Comparison of ENCODE assay signal across 23 cellular contexts in the genomic region with DNA sequence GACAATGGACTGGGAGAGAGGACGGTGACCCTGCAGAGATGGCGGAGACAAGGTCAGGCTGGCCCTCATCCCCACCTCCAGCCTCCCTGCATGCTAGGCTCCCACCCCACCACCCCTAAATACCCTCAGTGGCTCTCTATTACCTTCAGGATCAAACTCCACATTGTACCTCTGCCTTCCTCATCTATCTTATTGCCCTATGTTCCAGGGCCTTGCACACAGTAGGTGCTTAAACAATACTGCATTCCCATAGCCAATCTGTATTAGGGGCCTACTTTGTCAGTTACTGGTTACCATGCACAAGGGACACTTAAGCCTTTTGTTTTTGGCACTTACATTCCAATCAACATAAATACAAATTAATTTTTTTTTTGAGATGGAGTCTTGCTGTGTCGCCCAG. TPM values are rescaled to one million over a fixed set of nuclear protein-coding genes. Genes with fewer than 3 reads are reported as not detected.
DNase-seq lines count a peak whose midpoint lies in the region; ATAC-seq, FAIRE-seq and TF ChIP-seq lines count a peak whose summit lies in the region.
"Had no signal": no experiment of that assay in that cellular context is flagged by ENCODE, and none has a peak within 500 bp of the region (broad histone marks: within the 10 kb centered on the region; RNA-seq: fewer than 3 reads in every experiment).

No MANE protein-coding gene starts in this region.

- no peak overlapping the region for H3K23ac ChIP-seq in neuronal stem cell (ENCODE audit: low read depth, low read length, poor library complexity)

- no peak for TF ChIP-seq EP300 in HepG2 (IDR thresholded peaks at IDR 0.05; ENCODE audit: low read depth in 2 of 2, low read length in 2 of 2)
- no peak for TF ChIP-seq EP300 in HepG2 (CRISPR knock-in tag; IDR thresholded peaks at IDR 0.05; ENCODE audit: borderline replicate concordance)

- H3K27me3 ChIP-seq in HepG2 (ENCODE audit: control insufficient read depth in 1 of 2, insufficient read depth in 2 of 2, low read length in 2 of 2) (no peaks in the 10 kb centered on the region), right lobe of liver (no peaks in the 10 kb centered on the region), neuronal stem cell (ENCODE audit: control insufficient read depth in 3 of 3, insufficient read depth in 3 of 3, low read depth in 1 of 3, low read length in 3 of 3) (peaks cover 0 to 28% (median 14%) of the 10 kb centered on the region in 3 experiments), endodermal cell (ENCODE audit: control insufficient read depth, insufficient read depth, low read length, poor library complexity, severe bottlenecking) (peaks cover 35% of the 10 kb centered on the region)

- no peak overlapping the region for H3K4ac ChIP-seq in neuronal stem cell (ENCODE audit: low read length)

- intact Hi-C loops in HepG2 (cut with micrococcal nuclease; ENCODE audit: unreplicated experiment) (no loop called here), right lobe of liver (cut with DNase I) (loop anchor here in 1 of 2 donors (10.0 kb wide), 1 partner anchor 171 kb away; no protein-coding TSS in a partner anchor)

- H3K4me1 Mint-ChIP-seq in T-helper 17 cell (peaks cover 29% of the 10 kb centered on the region), endodermal cell (no peaks in the 10 kb centered on the region)
- peaks cover 17% of the 10 kb centered on the region for H3K4me1 Mint-ChIP-seq in activated naive CD8-positive, alpha-beta T cell treated with anti-CD3 and anti-CD28 coated beads for 36 hours

- no peak overlapping the region for H2BK120ac ChIP-seq in neuronal stem cell (ENCODE audit: low read depth, low read length)

- no peak overlapping the region for H2BK5ac ChIP-seq in neuronal stem cell (ENCODE audit: low read length)

- H3K36me3 ChIP-seq in HepG2 (replicated peaks in 1 of 2; ENCODE audit: control insufficient read depth in 1 of 2, insufficient read depth in 2 of 2, low read length in 2 of 2) (no peaks in the 10 kb centered on the region), right lobe of liver (peaks cover 0 to 13% (median 5%) of the 10 kb centered on the region in 4 donors), neuronal stem cell (replicated peaks in 1 of 2; ENCODE audit: control insufficient read depth in 2 of 2, insufficient read depth in 2 of 2, low read length in 2 of 2) (peaks cover 2 to 3% of the 10 kb centered on the region in 2 donors), endodermal cell (ENCODE audit: control insufficient read depth, insufficient read depth, low read length) (no peaks in the 10 kb centered on the region)
- H3K36me3 ChIP-seq: HAP-1 had no signal

- FAIRE-seq in HepG2 (lab: Jason Lieb, UNC) = no peak
- FAIRE-seq: GM12878 had no signal

- no peak overlapping the region for H2AK5ac ChIP-seq in neuronal stem cell (ENCODE audit: low read depth, low read length)

- H4K20me1 ChIP-seq in HepG2 (ENCODE audit: insufficient read depth, low read length) = no peaks in the 10 kb centered on the region
- H4K20me1 ChIP-seq: BLaER1 had no signal

- CTCF ChIA-PET in HepG2 (lab: Yijun Ruan, JAX; ENCODE audit: low intra/inter-chr PET ratio, low total read pairs) = interaction anchor here (0.6 kb wide), 1 partner anchor 141 kb away, joined by 3 read pairs; no protein-coding TSS in a partner anchor

- H3K9me3 ChIP-seq in HepG2 (ENCODE audit: low read length) (no peaks in the 10 kb centered on the region), right lobe of liver (no peaks in the 10 kb centered on the region), T-helper 17 cell (ENCODE audit: control insufficient read depth, low read length, poor library complexity, severe bottlenecking) (no peaks in the 10 kb centered on the region), neuronal stem cell (replicated peaks in 1 of 2; ENCODE audit: control insufficient read depth in 2 of 2, insufficient read depth in 1 of 2, low read depth in 1 of 2, low read length in 2 of 2) (peaks cover 0 to 3% of the 10 kb centered on the region in 2 donors), endodermal cell (ENCODE audit: control insufficient read depth, low read length) (no peaks in the 10 kb centered on the region)
- H3K9me3 ChIP-seq: BLaER1, HAP-1 had no signal

- no TSS peak for BruUV-seq in HepG2 (replicated peaks; lab: Mats Ljungman, UMichigan)

- no peak overlapping the region for H3K27ac ChIP-seq in HepG2 (ENCODE audit: extremely low read length, insufficient read depth, low read length)
- no peak overlapping the region for H3K27ac ChIP-seq in right lobe of liver
- no peak overlapping the region for H3K27ac ChIP-seq in neuronal stem cell (replicated peaks; ENCODE audit: low read length)
- H3K27ac ChIP-seq in endodermal cell (ENCODE audit: low read depth, low read length) = no peak overlapping the region
- H3K27ac ChIP-seq: BLaER1, HL-60 had no signal

- H3K9me3 Mint-ChIP-seq in activated naive CD8-positive, alpha-beta T cell treated with anti-CD3 and anti-CD28 coated beads for 36 hours = peaks cover 1% of the 10 kb centered on the region
- H3K9me3 Mint-ChIP-seq in endodermal cell = no peaks in the 10 kb centered on the region
- H3K9me3 Mint-ChIP-seq: CD8-positive, alpha-beta T cell had no signal

- TF ChIP-seq POLR2A in HepG2 (IDR thresholded peaks at IDR 0.05; ENCODE audit: insufficient read depth in 1 of 2, low read depth in 2 of 2, low read length in 2 of 2) (no peak), right lobe of liver (IDR thresholded peaks at IDR 0.05) (no peak)

- in situ Hi-C loops in HepG2 (cut with HindIII; ENCODE audit: extremely low pct_ligation_motif_present, low pct_unique_long_range_greater_than_20kb) = loop anchor here (25.0 kb wide), 1 partner anchor 293 kb away; a partner anchor contains a TSS

- H2AFZ ChIP-seq in HepG2 (ENCODE audit: low read length) (no peak overlapping the region), neuronal stem cell (ENCODE audit: low read length) (no peak overlapping the region)

- POLR2A ChIA-PET in HepG2 (lab: Yijun Ruan, JAX) = interaction anchor here (1.4 kb wide), 1 partner anchor 16 kb away, joined by 3 read pairs; no protein-coding TSS in a partner anchor

- no peak overlapping the region for H3K18ac ChIP-seq in neuronal stem cell (ENCODE audit: low read length)

- peaks cover 19% of the 10 kb centered on the region for H3K27me3 Mint-ChIP-seq in T-helper 17 cell
- H3K27me3 Mint-ChIP-seq in activated naive CD8-positive, alpha-beta T cell treated with anti-CD3 and anti-CD28 coated beads for 36 hours = peaks cover 33% of the 10 kb centered on the region
- H3K27me3 Mint-ChIP-seq in endodermal cell (ENCODE audit: insufficient read depth) = peaks cover 54% of the 10 kb centered on the region

- no peak for TF ChIP-seq RAD21 in HepG2 (CRISPR knock-in tag; IDR thresholded peaks at IDR 0.05)

- H3K36me3 Mint-ChIP-seq in T-helper 17 cell (ENCODE audit: low read depth) = peaks cover 9% of the 10 kb centered on the region
- H3K36me3 Mint-ChIP-seq in activated naive CD8-positive, alpha-beta T cell treated with anti-CD3 and anti-CD28 coated beads for 36 hours = peaks cover 21% of the 10 kb centered on the region
- H3K36me3 Mint-ChIP-seq in endodermal cell (ENCODE audit: low read depth) = peaks cover 19% of the 10 kb centered on the region

- H3K9ac ChIP-seq in HepG2 (ENCODE audit: insufficient read depth, low read depth, low read length) (no peak overlapping the region), neuronal stem cell (ENCODE audit: low read depth, low read length, poor library complexity) (no peak overlapping the region), endodermal cell (ENCODE audit: extremely low read depth, low read length, poor library complexity, severe bottlenecking) (no peak overlapping the region)
- H3K9ac ChIP-seq: BLaER1 had no signal

- no peak overlapping the region for H3K4me3 ChIP-seq in HepG2 (replicated peaks in 1 of 3; ENCODE audit: insufficient read depth in 1 of 3, low read depth in 2 of 3, low read length in 3 of 3)
- no peak overlapping the region for H3K4me3 ChIP-seq in right lobe of liver
- no peak overlapping the region for H3K4me3 ChIP-seq in neuronal stem cell (ENCODE audit: low read length in 2 of 2)
- H3K4me3 ChIP-seq in endodermal cell (ENCODE audit: low read length) = no peak overlapping the region
- H3K4me3 ChIP-seq: BLaER1, GM12878, HAP-1 had no signal

- ATAC-seq in HepG2 (no peak), right lobe of liver (no peak), T-helper 17 cell (no peak), GM18517 (IDR thresholded peaks at IDR 0.05; ENCODE audit: unreplicated experiment) (no peak)
- ATAC-seq: CD8-positive, alpha-beta T cell; GM12878 had no signal

- H3K4me2 ChIP-seq in HepG2 (ENCODE audit: low read depth, low read length) = no peak overlapping the region
- H3K4me2 ChIP-seq in neuronal stem cell (ENCODE audit: insufficient read depth, low read length, poor library complexity, severe bottlenecking) = no peak overlapping the region
- H3K4me2 ChIP-seq: BLaER1 had no signal

- WGBS in HepG2 (ENCODE audit: low lambda C conversion rate) = 70% methylated on average over 3 of the region's 3 CpGs
- 80% methylated on average over 1 of the region's 3 CpGs for WGBS in right lobe of liver (ENCODE audit: insufficient coverage, low coverage, low lambda C conversion rate, missing lambda C conversion rate)
- no CpG with 5 or more reads among the region's 3 CpGs for WGBS in neuronal stem cell (ENCODE audit: extremely low coverage in 2 of 2, insufficient read length in 2 of 2, insufficient replicate concordance in 1 of 2), 2 donors
- 94 to 96% methylated on average over 2 to 3 of the region's 3 CpGs for WGBS in endodermal cell (ENCODE audit: insufficient coverage in 1 of 2, insufficient read length in 1 of 2), 2 experiments

- DNase-seq in HepG2 (ENCODE audit: low spot score) (no peak), right lobe of liver (no peak), T-helper 17 cell (no peak), neuronal stem cell (ENCODE audit: low spot score) (no peak), endodermal cell (no peak)
- no peak for DNase-seq in activated naive CD8-positive, alpha-beta T cell treated with anti-CD3 and anti-CD28 coated beads for 36 hours
- DNase-seq: 8988T; Calu3; CD8-positive, alpha-beta T cell; DMS79 treated with DMSO at 0.1 percent for 48 hours; GF-D8; KG1 had no signal

- peak overlapping the region; percentile 13 for H2BK15ac ChIP-seq in neuronal stem cell (ENCODE audit: low read length)

- H3K79me1 ChIP-seq in neuronal stem cell (ENCODE audit: low read depth, low read length) = no peaks in the 10 kb centered on the region

- TF ChIP-seq CTCF in HepG2 (CRISPR knock-in tag; IDR thresholded peaks at IDR 0.05) = no peak
- no peak for TF ChIP-seq CTCF in right lobe of liver (IDR thresholded peaks at IDR 0.05)
- TF ChIP-seq CTCF in endodermal cell (conservative IDR thresholded peaks at IDR 0.05) = no peak

- H3K4me3 Mint-ChIP-seq in T-helper 17 cell (no peak overlapping the region), endodermal cell (no peak overlapping the region)
- H3K4me3 Mint-ChIP-seq in activated naive CD8-positive, alpha-beta T cell treated with anti-CD3 and anti-CD28 coated beads for 36 hours = no peak overlapping the region
- H3K4me3 Mint-ChIP-seq: CD14-positive monocyte; CD8-positive, alpha-beta T cell had no signal

- H4K8ac ChIP-seq in neuronal stem cell (ENCODE audit: low read depth, low read length) = no peak overlapping the region

- no peak overlapping the region for H2BK12ac ChIP-seq in neuronal stem cell (ENCODE audit: low read length)

- H3K4me1 ChIP-seq in HepG2 (ENCODE audit: insufficient read depth, low read length) (peaks cover 18% of the 10 kb centered on the region), right lobe of liver (peaks cover 0 to 15% (median 6%) of the 10 kb centered on the region in 4 donors), neuronal stem cell (ENCODE audit: control insufficient read depth in 2 of 2, insufficient read depth in 1 of 2, low read depth in 1 of 2, low read length in 2 of 2) (peaks cover 3 to 4% of the 10 kb centered on the region in 2 donors), endodermal cell (ENCODE audit: control insufficient read depth, insufficient read depth, low read length) (no peaks in the 10 kb centered on the region)

- no peak overlapping the region for H4K91ac ChIP-seq in neuronal stem cell (ENCODE audit: low read depth, low read length, poor library complexity)

- no peak overlapping the region for H3K14ac ChIP-seq in neuronal stem cell (ENCODE audit: low read length)

- no peaks in the 10 kb centered on the region for H3K79me2 ChIP-seq in HepG2 (ENCODE audit: insufficient read depth, low read length)

- H3K27ac Mint-ChIP-seq in T-helper 17 cell = peak overlapping the region; percentile 75
- H3K27ac Mint-ChIP-seq in activated naive CD8-positive, alpha-beta T cell treated with anti-CD3 and anti-CD28 coated beads for 36 hours = no peak overlapping the region
- no peak overlapping the region for H3K27ac Mint-ChIP-seq in endodermal cell
- H3K27ac Mint-ChIP-seq: CD8-positive, alpha-beta T cell had no signal

RNA-seq across cellular contexts. Expression of a gene that starts 6.5 kb away (rescaled TPM):
- 2.4 and 2.5 TPM in 2 replicates for total RNA-seq in HepG2 (2016; rRNA removed; fragmentation: Illumina TruSeq; extraction: Trizol)
- total RNA-seq in HepG2 (2016; cell fraction: cytosol; rRNA removed; fragmentation: Illumina TruSeq; extraction: Trizol; ENCODE audit: low read depth) = 0.20 and 0.26 TPM in 2 replicates
- 1.6 and 3.8 TPM in 2 replicates for total RNA-seq in HepG2 (2016; cell fraction: insoluble cytoplasmic fraction; rRNA removed; fragmentation: Illumina TruSeq; extraction: Trizol)
- total RNA-seq in HepG2 (2016; cell fraction: membrane; rRNA removed; fragmentation: Illumina TruSeq; extraction: Trizol) = 0.87 and 1.2 TPM in 2 replicates
- 1.1 and 2.3 TPM in 2 replicates for total RNA-seq in HepG2 (2016; cell fraction: nucleus; rRNA removed; fragmentation: Illumina TruSeq; extraction: Trizol)
- polyA plus RNA-seq in HepG2 (2011; rRNA removed) = 0.79 and 1.0 TPM in 2 replicates
- polyA plus RNA-seq in HepG2 (2011; cell fraction: cytosol; rRNA removed) = 0.29 and 0.46 TPM in 2 replicates
- polyA plus RNA-seq in HepG2 (2011; cell fraction: nucleus; rRNA removed) = 2.5 and 3.9 TPM in 2 replicates
- 2.2 and 2.4 TPM in 2 replicates for polyA plus RNA-seq in HepG2 (2012)
- polyA plus RNA-seq in HepG2 (2016; cell fraction: cytosol; fragmentation: Illumina TruSeq; extraction: Trizol; ENCODE audit: low read depth) = 0.37 and 0.50 TPM in 2 replicates
- 4.3 and 4.7 TPM in 2 replicates for polyA plus RNA-seq in HepG2 (2016; cell fraction: insoluble cytoplasmic fraction; fragmentation: Illumina TruSeq; extraction: Trizol; ENCODE audit: low read depth)
- polyA plus RNA-seq in HepG2 (2016; cell fraction: membrane; fragmentation: Illumina TruSeq; extraction: Trizol; ENCODE audit: low read depth) = 0.80 and 1.7 TPM in 2 replicates
- polyA plus RNA-seq in HepG2 (2016; cell fraction: nucleus; fragmentation: Illumina TruSeq; extraction: Trizol; ENCODE audit: insufficient read depth, low read depth) = 10.3 and 11.9 TPM in 2 replicates
- 0.62 TPM in 1 of 2 replicates, not detected in the other for polyA minus RNA-seq in HepG2 (2011; rRNA and poly(A)+ RNA removed; ENCODE audit: low replicate concordance)
- polyA minus RNA-seq in HepG2 (2011; cell fraction: cytosol; rRNA and poly(A)+ RNA removed) = not detected in 2 replicates
- polyA minus RNA-seq in HepG2 (2011; cell fraction: nucleus; rRNA and poly(A)+ RNA removed) = 0.25 and 0.39 TPM in 2 replicates
- total RNA-seq in right lobe of liver = 10 to 100 TPM in 4 of 6 experiments, 1 to 10 TPM in 2; 5.3 to 33.9 (median 17.0) TPM
- total RNA-seq in T-helper 17 cell = not detected
- polyA plus RNA-seq in neuronal stem cell (2013, experiment 1 of 2) = 10.2 TPM
- polyA plus RNA-seq in neuronal stem cell (2013, experiment 2 of 2) = 10.4 TPM
- total RNA-seq in activated naive CD8-positive, alpha-beta T cell treated with anti-CD3 and anti-CD28 coated beads for 36 hours = not detected
- 1 to 10 TPM; 1.3 to 4.9 TPM for total RNA-seq in endodermal cell
- 7.6 TPM for polyA plus RNA-seq in endodermal cell (2013, experiment 1 of 2)
- 5.2 TPM for polyA plus RNA-seq in endodermal cell (2013, experiment 2 of 2)
- total RNA-seq: CD8-positive, alpha-beta T cell; GM12878 had no signal
- polyA plus RNA-seq: CD14-positive monocyte, IgD-negative memory B cell had no signal

RNA-seq across cellular contexts. Expression of a gene that starts 17.2 kb away (rescaled TPM):
- total RNA-seq in HepG2 (2016; rRNA removed; fragmentation: Illumina TruSeq; extraction: Trizol) (5.2 and 5.4 TPM in 2 replicates), right lobe of liver (10 to 100 TPM in 1 of 6 experiments, 1 to 10 TPM in 5; 3.6 to 12.0 (median 6.1) TPM), T-helper 17 cell (1 to 10 TPM in 1 of 2 donors, under 1 TPM in 1; 0.65 to 1.3 TPM), endodermal cell (1 to 10 TPM in 1 of 2 donors, under 1 TPM in 1; 0.73 to 1.4 TPM)
- total RNA-seq in HepG2 (2016; cell fraction: cytosol; rRNA removed; fragmentation: Illumina TruSeq; extraction: Trizol; ENCODE audit: low read depth) = 2.1 and 3.4 TPM in 2 replicates
- 3.9 and 5.8 TPM in 2 replicates for total RNA-seq in HepG2 (2016; cell fraction: insoluble cytoplasmic fraction; rRNA removed; fragmentation: Illumina TruSeq; extraction: Trizol)
- 2.8 and 4.8 TPM in 2 replicates for total RNA-seq in HepG2 (2016; cell fraction: membrane; rRNA removed; fragmentation: Illumina TruSeq; extraction: Trizol)
- 3.2 and 5.3 TPM in 2 replicates for total RNA-seq in HepG2 (2016; cell fraction: nucleus; rRNA removed; fragmentation: Illumina TruSeq; extraction: Trizol)
- polyA plus RNA-seq in HepG2 (2011; rRNA removed) = 2.5 and 3.4 TPM in 2 replicates
- 1.6 and 2.3 TPM in 2 replicates for polyA plus RNA-seq in HepG2 (2011; cell fraction: cytosol; rRNA removed)
- polyA plus RNA-seq in HepG2 (2011; cell fraction: nucleus; rRNA removed) = 13.3 and 13.7 TPM in 2 replicates
- 5.5 and 5.6 TPM in 2 replicates for polyA plus RNA-seq in HepG2 (2012)
- polyA plus RNA-seq in HepG2 (2016; cell fraction: cytosol; fragmentation: Illumina TruSeq; extraction: Trizol; ENCODE audit: low read depth) = 2.9 and 4.0 TPM in 2 replicates
- polyA plus RNA-seq in HepG2 (2016; cell fraction: insoluble cytoplasmic fraction; fragmentation: Illumina TruSeq; extraction: Trizol; ENCODE audit: low read depth) = 7.1 and 9.0 TPM in 2 replicates
- 3.4 and 4.4 TPM in 2 replicates for polyA plus RNA-seq in HepG2 (2016; cell fraction: membrane; fragmentation: Illumina TruSeq; extraction: Trizol; ENCODE audit: low read depth)
- polyA plus RNA-seq in HepG2 (2016; cell fraction: nucleus; fragmentation: Illumina TruSeq; extraction: Trizol; ENCODE audit: insufficient read depth, low read depth) = 11.3 and 12.7 TPM in 2 replicates
- polyA minus RNA-seq in HepG2 (2011; rRNA and poly(A)+ RNA removed; ENCODE audit: low replicate concordance) = 0.12 and 1.1 TPM in 2 replicates
- 0.79 and 1.1 TPM in 2 replicates for polyA minus RNA-seq in HepG2 (2011; cell fraction: cytosol; rRNA and poly(A)+ RNA removed)
- 1.1 and 1.3 TPM in 2 replicates for polyA minus RNA-seq in HepG2 (2011; cell fraction: nucleus; rRNA and poly(A)+ RNA removed)
- 1.6 TPM for polyA plus RNA-seq in neuronal stem cell (2013, experiment 1 of 2)
- 1.7 TPM for polyA plus RNA-seq in neuronal stem cell (2013, experiment 2 of 2)
- total RNA-seq in activated naive CD8-positive, alpha-beta T cell treated with anti-CD3 and anti-CD28 coated beads for 36 hours = under 1 TPM; 0.20 to 0.31 TPM
- 1.9 TPM for polyA plus RNA-seq in endodermal cell (2013, experiment 1 of 2)
- polyA plus RNA-seq in endodermal cell (2013, experiment 2 of 2) = 1.8 TPM

RNA-seq across cellular contexts. Expression of a gene that starts 23.8 kb away (rescaled TPM):
- total RNA-seq in HepG2 (2016; rRNA removed; fragmentation: Illumina TruSeq; extraction: Trizol) (3.4 and 8.1 TPM in 2 replicates), right lobe of liver (1 to 10 TPM; 1.1 to 3.0 (median 1.5) TPM), T-helper 17 cell (10 to 100 TPM; 39.6 to 51.6 TPM), endodermal cell (10 to 100 TPM; 10.3 to 10.8 TPM)
- total RNA-seq in HepG2 (2016; cell fraction: cytosol; rRNA removed; fragmentation: Illumina TruSeq; extraction: Trizol; ENCODE audit: low read depth) = 1.0 and 1.4 TPM in 2 replicates
- total RNA-seq in HepG2 (2016; cell fraction: insoluble cytoplasmic fraction; rRNA removed; fragmentation: Illumina TruSeq; extraction: Trizol) = 3.0 and 8.3 TPM in 2 replicates
- total RNA-seq in HepG2 (2016; cell fraction: membrane; rRNA removed; fragmentation: Illumina TruSeq; extraction: Trizol) = 2.5 and 2.7 TPM in 2 replicates
- total RNA-seq in HepG2 (2016; cell fraction: nucleus; rRNA removed; fragmentation: Illumina TruSeq; extraction: Trizol) = 6.3 and 7.8 TPM in 2 replicates
- polyA plus RNA-seq in HepG2 (2011; rRNA removed) = 3.5 and 5.4 TPM in 2 replicates
- polyA plus RNA-seq in HepG2 (2011; cell fraction: cytosol; rRNA removed) = 3.1 and 3.5 TPM in 2 replicates
- polyA plus RNA-seq in HepG2 (2011; cell fraction: nucleus; rRNA removed) = 2.7 and 3.5 TPM in 2 replicates
- 1.8 and 3.6 TPM in 2 replicates for polyA plus RNA-seq in HepG2 (2012)
- 0.75 and 0.87 TPM in 2 replicates for polyA plus RNA-seq in HepG2 (2016; cell fraction: cytosol; fragmentation: Illumina TruSeq; extraction: Trizol; ENCODE audit: low read depth)
- polyA plus RNA-seq in HepG2 (2016; cell fraction: insoluble cytoplasmic fraction; fragmentation: Illumina TruSeq; extraction: Trizol; ENCODE audit: low read depth) = 2.7 and 3.1 TPM in 2 replicates
- polyA plus RNA-seq in HepG2 (2016; cell fraction: membrane; fragmentation: Illumina TruSeq; extraction: Trizol; ENCODE audit: low read depth) = 1.7 and 2.1 TPM in 2 replicates
- polyA plus RNA-seq in HepG2 (2016; cell fraction: nucleus; fragmentation: Illumina TruSeq; extraction: Trizol; ENCODE audit: insufficient read depth, low read depth) = 10.9 and 11.1 TPM in 2 replicates
- polyA minus RNA-seq in HepG2 (2011; rRNA and poly(A)+ RNA removed; ENCODE audit: low replicate concordance) = 5.4 and 21.7 TPM in 2 replicates
- 1.9 and 2.9 TPM in 2 replicates for polyA minus RNA-seq in HepG2 (2011; cell fraction: cytosol; rRNA and poly(A)+ RNA removed)
- polyA minus RNA-seq in HepG2 (2011; cell fraction: nucleus; rRNA and poly(A)+ RNA removed) = 1.1 and 1.3 TPM in 2 replicates
- polyA plus RNA-seq in neuronal stem cell (2013, experiment 1 of 2) = 4.8 TPM
- 4.3 TPM for polyA plus RNA-seq in neuronal stem cell (2013, experiment 2 of 2)
- 10 to 100 TPM; 48.2 to 48.5 TPM for total RNA-seq in activated naive CD8-positive, alpha-beta T cell treated with anti-CD3 and anti-CD28 coated beads for 36 hours
- 4.4 TPM for polyA plus RNA-seq in endodermal cell (2013, experiment 1 of 2)
- polyA plus RNA-seq in endodermal cell (2013, experiment 2 of 2) = 4.1 TPM

RNA-seq across cellular contexts. Expression of a gene that starts 27.4 kb away (rescaled TPM):
- total RNA-seq in HepG2 (2016; rRNA removed; fragmentation: Illumina TruSeq; extraction: Trizol) (not detected in 2 replicates), right lobe of liver (not detected), T-helper 17 cell (not detected), endodermal cell (not detected)
- total RNA-seq in HepG2 (2016; cell fraction: cytosol; rRNA removed; fragmentation: Illumina TruSeq; extraction: Trizol; ENCODE audit: low read depth) = not detected in 2 replicates
- not detected in 2 replicates for total RNA-seq in HepG2 (2016; cell fraction: insoluble cytoplasmic fraction; rRNA removed; fragmentation: Illumina TruSeq; extraction: Trizol)
- not detected in 2 replicates for total RNA-seq in HepG2 (2016; cell fraction: membrane; rRNA removed; fragmentation: Illumina TruSeq; extraction: Trizol)
- not detected in 2 replicates for total RNA-seq in HepG2 (2016; cell fraction: nucleus; rRNA removed; fragmentation: Illumina TruSeq; extraction: Trizol)
- not detected in 2 replicates for polyA plus RNA-seq in HepG2 (2011; rRNA removed)
- not detected in 2 replicates for polyA plus RNA-seq in HepG2 (2011; cell fraction: cytosol; rRNA removed)
- not detected in 2 replicates for polyA plus RNA-seq in HepG2 (2011; cell fraction: nucleus; rRNA removed)
- not detected in 2 replicates for polyA plus RNA-seq in HepG2 (2012)
- polyA plus RNA-seq in HepG2 (2016; cell fraction: cytosol; fragmentation: Illumina TruSeq; extraction: Trizol; ENCODE audit: low read depth) = not detected in 2 replicates
- polyA plus RNA-seq in HepG2 (2016; cell fraction: insoluble cytoplasmic fraction; fragmentation: Illumina TruSeq; extraction: Trizol; ENCODE audit: low read depth) = not detected in 2 replicates
- not detected in 2 replicates for polyA plus RNA-seq in HepG2 (2016; cell fraction: membrane; fragmentation: Illumina TruSeq; extraction: Trizol; ENCODE audit: low read depth)
- not detected in 2 replicates for polyA plus RNA-seq in HepG2 (2016; cell fraction: nucleus; fragmentation: Illumina TruSeq; extraction: Trizol; ENCODE audit: insufficient read depth, low read depth)
- not detected in 2 replicates for polyA minus RNA-seq in HepG2 (2011; rRNA and poly(A)+ RNA removed; ENCODE audit: low replicate concordance)
- polyA minus RNA-seq in HepG2 (2011; cell fraction: cytosol; rRNA and poly(A)+ RNA removed) = not detected in 2 replicates
- not detected in 2 replicates for polyA minus RNA-seq in HepG2 (2011; cell fraction: nucleus; rRNA and poly(A)+ RNA removed)
- not detected for polyA plus RNA-seq in neuronal stem cell (2013, experiment 1 of 2)
- polyA plus RNA-seq in neuronal stem cell (2013, experiment 2 of 2) = not detected
- total RNA-seq in activated naive CD8-positive, alpha-beta T cell treated with anti-CD3 and anti-CD28 coated beads for 36 hours = not detected
- not detected for polyA plus RNA-seq in endodermal cell (2013, experiment 1 of 2)
- not detected for polyA plus RNA-seq in endodermal cell (2013, experiment 2 of 2)
- total RNA-seq: A673; Calu3; CD8-positive, alpha-beta T cell; GM12878; H4; HT1080 had no signal
- polyA plus RNA-seq: AG04450, CD14-positive monocyte, GM12878 had no signal

RNA-seq across cellular contexts. Expression of a gene that starts 30.2 kb away (rescaled TPM):
- 0.11 TPM in 1 of 2 replicates, not detected in the other for total RNA-seq in HepG2 (2016; rRNA removed; fragmentation: Illumina TruSeq; extraction: Trizol)
- not detected in 2 replicates for total RNA-seq in HepG2 (2016; cell fraction: cytosol; rRNA removed; fragmentation: Illumina TruSeq; extraction: Trizol; ENCODE audit: low read depth)
- not detected in 2 replicates for total RNA-seq in HepG2 (2016; cell fraction: insoluble cytoplasmic fraction; rRNA removed; fragmentation: Illumina TruSeq; extraction: Trizol)
- total RNA-seq in HepG2 (2016; cell fraction: membrane; rRNA removed; fragmentation: Illumina TruSeq; extraction: Trizol) = not detected in 2 replicates
- 0.66 TPM in 1 of 2 replicates, not detected in the other for total RNA-seq in HepG2 (2016; cell fraction: nucleus; rRNA removed; fragmentation: Illumina TruSeq; extraction: Trizol)
- 0.32 and 0.69 TPM in 2 replicates for polyA plus RNA-seq in HepG2 (2011; rRNA removed)
- 0.22 and 0.56 TPM in 2 replicates for polyA plus RNA-seq in HepG2 (2011; cell fraction: cytosol; rRNA removed)
- 3.7 and 5.8 TPM in 2 replicates for polyA plus RNA-seq in HepG2 (2011; cell fraction: nucleus; rRNA removed)
- polyA plus RNA-seq in HepG2 (2012) = 0.12 and 0.36 TPM in 2 replicates
- polyA plus RNA-seq in HepG2 (2016; cell fraction: cytosol; fragmentation: Illumina TruSeq; extraction: Trizol; ENCODE audit: low read depth) = not detected in 2 replicates
- not detected in 2 replicates for polyA plus RNA-seq in HepG2 (2016; cell fraction: insoluble cytoplasmic fraction; fragmentation: Illumina TruSeq; extraction: Trizol; ENCODE audit: low read depth)
- polyA plus RNA-seq in HepG2 (2016; cell fraction: membrane; fragmentation: Illumina TruSeq; extraction: Trizol; ENCODE audit: low read depth) = not detected in 2 replicates
- not detected in 2 replicates for polyA plus RNA-seq in HepG2 (2016; cell fraction: nucleus; fragmentation: Illumina TruSeq; extraction: Trizol; ENCODE audit: insufficient read depth, low read depth)
- polyA minus RNA-seq in HepG2 (2011; rRNA and poly(A)+ RNA removed; ENCODE audit: low replicate concordance) = 0.21 and 0.56 TPM in 2 replicates
- 0.40 TPM in 1 of 2 replicates, not detected in the other for polyA minus RNA-seq in HepG2 (2011; cell fraction: cytosol; rRNA and poly(A)+ RNA removed)
- polyA minus RNA-seq in HepG2 (2011; cell fraction: nucleus; rRNA and poly(A)+ RNA removed) = 1.0 and 1.1 TPM in 2 replicates
- under 1 TPM in 1 of 6 experiments, not detected in 5; 0.27 TPM for total RNA-seq in right lobe of liver
- total RNA-seq in T-helper 17 cell = under 1 TPM; 0.22 to 0.31 TPM
- polyA plus RNA-seq in neuronal stem cell (2013, experiment 1 of 2) = not detected
- polyA plus RNA-seq in neuronal stem cell (2013, experiment 2 of 2) = not detected
- not detected for total RNA-seq in activated naive CD8-positive, alpha-beta T cell treated with anti-CD3 and anti-CD28 coated beads for 36 hours
- 1 to 10 TPM in 1 of 2 donors, under 1 TPM in 1; 0.73 to 1.1 TPM for total RNA-seq in endodermal cell
- polyA plus RNA-seq in endodermal cell (2013, experiment 1 of 2) = not detected
- not detected for polyA plus RNA-seq in endodermal cell (2013, experiment 2 of 2)
- total RNA-seq: A673; Calu3; CD8-positive, alpha-beta T cell; GM12878; H4 had no signal
- polyA plus RNA-seq: AG04450, CD14-positive monocyte, IgD-negative memory B cell had no signal
